ENCODE assay signal across 22 cellular contexts in genomic region chr2:62343206-62343605, GRCh38.
"Had no signal": no experiment of that assay in that cellular context is flagged by ENCODE, and none has a peak within 500 bp of the region (broad histone marks: within the 10 kb centered on the region; RNA-seq: fewer than 3 reads in every experiment).

No MANE protein-coding gene starts in this region.

- H3K27ac Mint-ChIP-seq: activated CD4-positive, alpha-beta memory T cell treated with anti-CD3 and anti-CD28 coated beads, Interleukin-2, amount 10 ng/mL, durations not matched to agents 7 days and 5 days; activated CD8-positive, alpha-beta memory T cell treated with anti-CD3 and anti-CD28 coated beads, Interleukin-2, amount 10 ng/mL, durations not matched to agents 7 days and 5 days; activated naive CD8-positive, alpha-beta T cell treated with anti-CD3 and anti-CD28 coated beads, Interleukin-2, amount 10 ng/mL, durations not matched to agents 7 days and 5 days; endodermal cell had no signal

- H3K27me3 Mint-ChIP-seq: activated CD4-positive, alpha-beta memory T cell treated with anti-CD3 and anti-CD28 coated beads, Interleukin-2, amount 10 ng/mL, durations not matched to agents 7 days and 5 days; activated CD8-positive, alpha-beta memory T cell treated with anti-CD3 and anti-CD28 coated beads, Interleukin-2, amount 10 ng/mL, durations not matched to agents 7 days and 5 days; activated naive CD8-positive, alpha-beta T cell treated with anti-CD3 and anti-CD28 coated beads, Interleukin-2, amount 10 ng/mL, durations not matched to agents 7 days and 5 days had no signal

- H3K27ac ChIP-seq: body of pancreas, epithelial cell of prostate, left ventricle myocardium inferior, right atrium auricular region, uterus had no signal

- H3K36me3 Mint-ChIP-seq: activated naive CD8-positive, alpha-beta T cell treated with anti-CD3 and anti-CD28 coated beads, Interleukin-2, amount 10 ng/mL, durations not matched to agents 7 days and 5 days had no signal

- FAIRE-seq: TTC549 had no signal

- H3K4me3 ChIP-seq: body of pancreas, left ventricle myocardium inferior, right atrium auricular region, transverse colon, uterus had no signal

- H3K9me3 Mint-ChIP-seq: activated CD4-positive, alpha-beta memory T cell treated with anti-CD3 and anti-CD28 coated beads, Interleukin-2, amount 10 ng/mL, durations not matched to agents 7 days and 5 days; endodermal cell had no signal

- H3K9me3 ChIP-seq: body of pancreas, left ventricle myocardium inferior, right atrium auricular region, transverse colon, uterus had no signal

- ATAC-seq: activated CD8-positive, alpha-beta memory T cell treated with anti-CD3 and anti-CD28 coated beads, Interleukin-2, amount 10 ng/mL, durations not matched to agents 7 days and 5 days had no signal

- H3K27me3 ChIP-seq: body of pancreas, right atrium auricular region, transverse colon, uterus had no signal

- H3K4me3 Mint-ChIP-seq: activated CD4-positive, alpha-beta memory T cell treated with anti-CD3 and anti-CD28 coated beads, Interleukin-2, amount 10 ng/mL, durations not matched to agents 7 days and 5 days; activated CD8-positive, alpha-beta memory T cell treated with anti-CD3 and anti-CD28 coated beads, Interleukin-2, amount 10 ng/mL, durations not matched to agents 7 days and 5 days; activated naive CD8-positive, alpha-beta T cell treated with anti-CD3 and anti-CD28 coated beads, Interleukin-2, amount 10 ng/mL, durations not matched to agents 7 days and 5 days; endodermal cell; neural crest cell had no signal

- H3K36me3 ChIP-seq: left ventricle myocardium inferior, right atrium auricular region, transverse colon, uterus had no signal

- H3K4me1 ChIP-seq: uterus had no signal

- DNase-seq: activated CD4-positive, alpha-beta memory T cell treated with anti-CD3 and anti-CD28 coated beads, Interleukin-2, amount 10 ng/mL, durations not matched to agents 7 days and 5 days; activated CD4-positive, alpha-beta T cell treated with anti-CD3 and anti-CD28 coated beads for 48 hours; activated CD4-positive, CD25-positive, alpha-beta regulatory T cell; activated CD8-positive, alpha-beta memory T cell treated with anti-CD3 and anti-CD28 coated beads, Interleukin-2, amount 10 ng/mL, durations not matched to agents 7 days and 5 days; activated naive CD8-positive, alpha-beta T cell treated with anti-CD3 and anti-CD28 coated beads, Interleukin-2, amount 10 ng/mL, durations not matched to agents 7 days and 5 days; amygdala; body of pancreas; endodermal cell; foreskin melanocyte; left ventricle myocardium inferior; mammary epithelial cell; midbrain; stimulated activated CD4-positive, alpha-beta T cell treated with anti-CD3 and anti-CD28 coated beads, Interleukin-12 subunit alpha, Interleukin-12 subunit beta, amount 100 ng/mL, for 4 hours; stimulated activated CD4-positive, alpha-beta T cell treated with anti-CD3 and anti-CD28 coated beads, Interleukin-1b, Interleukin-23, amount 100 ng/mL, for 48 hours; stimulated activated naive CD4-positive, alpha-beta T cell treated with Interleukin-2 at 50 U/mL for 16 hours; substantia nigra; transverse colon; uterus had no signal
